In the genomic region with DNA sequence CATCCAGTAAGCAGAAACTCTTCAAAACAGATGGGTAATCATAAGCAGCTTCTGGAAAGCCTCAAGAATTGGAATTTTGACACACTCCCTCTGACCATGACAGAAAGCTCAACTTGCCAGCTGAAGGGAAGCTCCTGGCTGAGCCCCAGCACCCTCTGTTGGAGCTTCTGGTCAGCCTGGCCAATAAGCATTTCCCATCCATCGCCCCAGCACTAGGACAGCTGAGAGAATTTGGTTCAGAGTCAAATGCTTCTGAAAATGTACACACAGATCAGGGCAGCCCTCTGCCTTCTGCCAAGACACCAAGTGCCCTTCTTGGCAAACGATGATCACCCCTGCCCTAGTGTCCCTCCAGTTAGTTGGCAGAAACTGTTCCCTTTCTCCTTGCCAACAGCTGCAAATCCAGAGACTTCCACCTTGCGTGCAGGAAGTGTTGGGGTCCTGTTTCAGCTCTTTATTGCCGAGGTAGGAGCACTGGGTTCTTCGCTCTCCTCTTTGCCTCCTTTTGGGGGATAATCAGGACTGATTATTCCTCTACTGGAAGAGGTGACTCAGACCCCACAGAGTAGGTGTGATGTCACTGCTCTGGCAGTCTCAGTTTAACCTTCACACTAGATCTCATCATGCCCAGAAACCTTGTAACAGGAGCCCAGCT, we compare ENCODE assay signal across 1 cellular context.
A peak's percentile ranks its signal among the peaks of the same experiment; 100 is the strongest.
TF ChIP-seq lines count a peak whose summit lies in the region.

No MANE protein-coding gene starts in this region.

TF ChIP-seq in K562, 482 proteins besides CTCF, POLR2A, EP300 and RAD21 (continued from another document and continues in another):
- TF ChIP-seq ATF3 (IDR thresholded peaks at IDR 0.05) (peak; percentile 90), ATF3 (CRISPR knock-in tag; conservative IDR thresholded peaks at IDR 0.05) (0 out of 2 replicates have a peak, but pooled peaks have one; percentile 45), SRSF7 (optimal IDR thresholded peaks at IDR 0.05; ENCODE audit: low read depth, low read length) (no peak), RBM15 (IDR thresholded peaks at IDR 0.05; ENCODE audit: insufficient read depth, low read length) (no peak), FOXJ3 (CRISPR knock-in tag; IDR thresholded peaks at IDR 0.05) (no peak), ZNF76 (CRISPR knock-in tag; IDR thresholded peaks at IDR 0.05; ENCODE audit: borderline replicate concordance) (no peak), ZNF511 (CRISPR knock-in tag; IDR thresholded peaks at IDR 0.05) (no peak), NFYB (IDR thresholded peaks at IDR 0.05; ENCODE audit: extremely low read depth, insufficient read length) (no peak), FOS (IDR thresholded peaks at IDR 0.05; ENCODE audit: extremely low read depth, insufficient read length) (peak; percentile 26), ARID1B (IDR thresholded peaks at IDR 0.05) (peak; percentile 52), ZNF408 (CRISPR knock-in tag; IDR thresholded peaks at IDR 0.05; ENCODE audit: low read depth) (no peak), ATF7 (IDR thresholded peaks at IDR 0.05) (peak; percentile 53; the same call in 1 of the 2 replicates), KDM1A (IDR thresholded peaks at IDR 0.05) (no peak), JUN (IDR thresholded peaks at IDR 0.05; ENCODE audit: borderline replicate concordance, low read depth, low read length) (peak; percentile 79; the same call in 1 of the 2 replicates), JUN (CRISPR knock-in tag; IDR thresholded peaks at IDR 0.05; ENCODE audit: borderline replicate concordance) (no peak), SP1 (CRISPR knock-in tag; IDR thresholded peaks at IDR 0.05) (no peak), ZNF318 (IDR thresholded peaks at IDR 0.05; ENCODE audit: borderline replicate concordance in 1 of 2, low read depth in 1 of 2) (no peak), TBL1XR1 (IDR thresholded peaks at IDR 0.05; ENCODE audit: low read length in 2 of 2) (no peak), ZBTB2 (IDR thresholded peaks at IDR 0.05) (no peak; the same call in 1 of the 2 replicates), CREM (IDR thresholded peaks at IDR 0.05; ENCODE audit: low read depth) (peak; percentile 28; the same call in 1 of the 2 replicates), CAMTA2 (CRISPR knock-in tag; conservative IDR thresholded peaks at IDR 0.05) (no peak), ETS2 (tag; IDR thresholded peaks at IDR 0.05; ENCODE audit: borderline replicate concordance, poor library complexity, severe bottlenecking) (no peak), ZNF311 (CRISPR knock-in tag; IDR thresholded peaks at IDR 0.05) (no peak), ZFP1 (CRISPR knock-in tag; IDR thresholded peaks at IDR 0.05) (no peak), CBX1 (IDR thresholded peaks at IDR 0.05; ENCODE audit: low read depth) (no peak), ETV1 (tag; conservative IDR thresholded peaks at IDR 0.05; ENCODE audit: low read depth) (no peak), SMAD3 (CRISPR knock-in tag; conservative IDR thresholded peaks at IDR 0.05) (no peak), ZNF184 (CRISPR knock-in tag; IDR thresholded peaks at IDR 0.05) (no peak), DPF2 (IDR thresholded peaks at IDR 0.05) (peak; percentile 60), POLR3A (IDR thresholded peaks at IDR 0.05; ENCODE audit: borderline replicate concordance, extremely low read depth, insufficient read depth, insufficient read length) (no peak), GABPB2 (CRISPR knock-in tag; conservative IDR thresholded peaks at IDR 0.05) (no peak), NFE2 (IDR thresholded peaks at IDR 0.05; ENCODE audit: low read depth) (no peak), IRF1 (CRISPR knock-in tag; IDR thresholded peaks at IDR 0.05; ENCODE audit: borderline replicate concordance) (no peak), ZBTB1 (CRISPR knock-in tag; IDR thresholded peaks at IDR 0.05; ENCODE audit: borderline replicate concordance, low read depth) (no peak), NCOA6 (IDR thresholded peaks at IDR 0.05) (no peak), HBP1 (CRISPR knock-in tag; IDR thresholded peaks at IDR 0.05) (no peak), NUFIP1 (IDR thresholded peaks at IDR 0.05; ENCODE audit: partially characterized antibody) (no peak), ATF1 (CRISPR knock-in tag; IDR thresholded peaks at IDR 0.05) (no peak), ATF1 (tag; IDR thresholded peaks at IDR 0.05) (0 out of 2 replicates have a peak, but pooled peaks have one; percentile 8), ADNP (tag; IDR thresholded peaks at IDR 0.05) (no peak), TOE1 (IDR thresholded peaks at IDR 0.05; ENCODE audit: borderline replicate concordance) (no peak), TOE1 (CRISPR knock-in tag; IDR thresholded peaks at IDR 0.05; ENCODE audit: borderline replicate concordance, low read depth) (no peak)
- TF ChIP-seq, protein P1, sequence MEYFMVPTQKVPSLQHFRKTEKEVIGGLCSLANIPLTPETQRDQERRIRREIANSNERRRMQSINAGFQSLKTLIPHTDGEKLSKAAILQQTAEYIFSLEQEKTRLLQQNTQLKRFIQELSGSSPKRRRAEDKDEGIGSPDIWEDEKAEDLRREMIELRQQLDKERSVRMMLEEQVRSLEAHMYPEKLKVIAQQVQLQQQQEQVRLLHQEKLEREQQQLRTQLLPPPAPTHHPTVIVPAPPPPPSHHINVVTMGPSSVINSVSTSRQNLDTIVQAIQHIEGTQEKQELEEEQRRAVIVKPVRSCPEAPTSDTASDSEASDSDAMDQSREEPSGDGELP (CRISPR knock-in tag; IDR thresholded peaks at IDR 0.05; ENCODE audit: borderline replicate concordance): peak; percentile 60
- TF ChIP-seq, protein P2, sequence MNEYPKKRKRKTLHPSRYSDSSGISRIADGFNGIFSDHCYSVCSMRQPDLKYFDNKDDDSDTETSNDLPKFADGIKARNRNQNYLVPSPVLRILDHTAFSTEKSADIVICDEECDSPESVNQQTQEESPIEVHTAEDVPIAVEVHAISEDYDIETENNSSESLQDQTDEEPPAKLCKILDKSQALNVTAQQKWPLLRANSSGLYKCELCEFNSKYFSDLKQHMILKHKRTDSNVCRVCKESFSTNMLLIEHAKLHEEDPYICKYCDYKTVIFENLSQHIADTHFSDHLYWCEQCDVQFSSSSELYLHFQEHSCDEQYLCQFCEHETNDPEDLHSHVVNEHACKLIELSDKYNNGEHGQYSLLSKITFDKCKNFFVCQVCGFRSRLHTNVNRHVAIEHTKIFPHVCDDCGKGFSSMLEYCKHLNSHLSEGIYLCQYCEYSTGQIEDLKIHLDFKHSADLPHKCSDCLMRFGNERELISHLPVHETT (CRISPR knock-in tag; conservative IDR thresholded peaks at IDR 0.05 in 1 of 2, IDR thresholded peaks at IDR 0.05 in 1 of 2): 0 out of 4 replicates have a peak, but pooled peaks of 1 of the 2 experiments have one; percentile 28
- TF ChIP-seq, protein P3, sequence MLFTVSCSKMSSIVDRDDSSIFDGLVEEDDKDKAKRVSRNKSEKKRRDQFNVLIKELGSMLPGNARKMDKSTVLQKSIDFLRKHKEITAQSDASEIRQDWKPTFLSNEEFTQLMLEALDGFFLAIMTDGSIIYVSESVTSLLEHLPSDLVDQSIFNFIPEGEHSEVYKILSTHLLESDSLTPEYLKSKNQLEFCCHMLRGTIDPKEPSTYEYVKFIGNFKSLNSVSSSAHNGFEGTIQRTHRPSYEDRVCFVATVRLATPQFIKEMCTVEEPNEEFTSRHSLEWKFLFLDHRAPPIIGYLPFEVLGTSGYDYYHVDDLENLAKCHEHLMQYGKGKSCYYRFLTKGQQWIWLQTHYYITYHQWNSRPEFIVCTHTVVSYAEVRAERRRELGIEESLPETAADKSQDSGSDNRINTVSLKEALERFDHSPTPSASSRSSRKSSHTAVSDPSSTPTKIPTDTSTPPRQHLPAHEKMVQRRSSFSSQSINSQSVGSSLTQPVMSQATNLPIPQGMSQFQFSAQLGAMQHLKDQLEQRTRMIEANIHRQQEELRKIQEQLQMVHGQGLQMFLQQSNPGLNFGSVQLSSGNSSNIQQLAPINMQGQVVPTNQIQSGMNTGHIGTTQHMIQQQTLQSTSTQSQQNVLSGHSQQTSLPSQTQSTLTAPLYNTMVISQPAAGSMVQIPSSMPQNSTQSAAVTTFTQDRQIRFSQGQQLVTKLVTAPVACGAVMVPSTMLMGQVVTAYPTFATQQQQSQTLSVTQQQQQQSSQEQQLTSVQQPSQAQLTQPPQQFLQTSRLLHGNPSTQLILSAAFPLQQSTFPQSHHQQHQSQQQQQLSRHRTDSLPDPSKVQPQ (CRISPR knock-in tag; IDR thresholded peaks at IDR 0.05; ENCODE audit: borderline replicate concordance): no peak
